Comparison of ENCODE assay signal across 1 cellular context in genomic region chr11:6269994-6270393, GRCh38.
A peak's percentile ranks its signal among the peaks of the same experiment; 100 is the strongest.
TF ChIP-seq lines count a peak whose summit lies in the region.

No MANE protein-coding gene starts in this region.

TF ChIP-seq in K562, 482 proteins besides CTCF, POLR2A, EP300 and RAD21 (continued from another document and continues in another):
- TF ChIP-seq RERE (CRISPR knock-in tag; IDR thresholded peaks at IDR 0.05; ENCODE audit: borderline replicate concordance) (no peak), EWSR1 (IDR thresholded peaks at IDR 0.05; ENCODE audit: borderline replicate concordance, low read depth, partially characterized antibody) (no peak), HDAC1 (IDR thresholded peaks at IDR 0.05) (no peak; a peak in 1 of 4 replicates), SMAD4 (CRISPR knock-in tag; conservative IDR thresholded peaks at IDR 0.05) (no peak), ZNF717 (CRISPR knock-in tag; IDR thresholded peaks at IDR 0.05) (no peak), XRCC4 (IDR thresholded peaks at IDR 0.05; ENCODE audit: extremely low read depth, insufficient read depth, insufficient read length) (no peak), HNRNPLL (IDR thresholded peaks at IDR 0.05; ENCODE audit: low read depth, low read length, poor library complexity, severe bottlenecking) (no peak), CAMTA2 (CRISPR knock-in tag; conservative IDR thresholded peaks at IDR 0.05) (no peak), POLR2H (tag; IDR thresholded peaks at IDR 0.05; ENCODE audit: low read depth) (no peak), ZZZ3 (IDR thresholded peaks at IDR 0.05) (no peak), TSHZ1 (CRISPR knock-in tag; IDR thresholded peaks at IDR 0.05) (no peak), SMAD1 (IDR thresholded peaks at IDR 0.05; ENCODE audit: low read depth, low read length, partially characterized antibody) (no peak), SRF (CRISPR knock-in tag; IDR thresholded peaks at IDR 0.05) (no peak), NFE2 (IDR thresholded peaks at IDR 0.05; ENCODE audit: low read depth) (no peak), RBM25 (IDR thresholded peaks at IDR 0.05; ENCODE audit: low read depth, low read length, severe bottlenecking) (no peak), MYBL2 (IDR thresholded peaks at IDR 0.05; ENCODE audit: low read depth) (no peak), MYBL2 (CRISPR knock-in tag; IDR thresholded peaks at IDR 0.05; ENCODE audit: borderline replicate concordance) (no peak), HCFC1 (IDR thresholded peaks at IDR 0.05; ENCODE audit: low read depth, low read length) (no peak), MBD1 (CRISPR knock-in tag; IDR thresholded peaks at IDR 0.05) (no peak), L3MBTL2 (IDR thresholded peaks at IDR 0.05) (peak; percentile 92), CEBPZ (IDR thresholded peaks at IDR 0.05; ENCODE audit: borderline replicate concordance, low read depth, low read length) (no peak), CEBPB (tag; IDR thresholded peaks at IDR 0.05) (no peak), FOXP1 (CRISPR knock-in tag; IDR thresholded peaks at IDR 0.05) (no peak), ZNF436 (CRISPR knock-in tag; IDR thresholded peaks at IDR 0.05) (no peak), PURB (CRISPR knock-in tag; IDR thresholded peaks at IDR 0.05; ENCODE audit: low read depth) (no peak), MBD2 (IDR thresholded peaks at IDR 0.05; ENCODE audit: borderline replicate concordance, low read depth) (no peak), HBP1 (CRISPR knock-in tag; IDR thresholded peaks at IDR 0.05) (no peak), PHF8 (IDR thresholded peaks at IDR 0.05; ENCODE audit: borderline replicate concordance, low read length) (no peak), ZBTB33 (CRISPR knock-in tag; IDR thresholded peaks at IDR 0.05) (peak; percentile 91), ZFP36 (IDR thresholded peaks at IDR 0.05; ENCODE audit: low read depth, low read length, partially characterized antibody) (no peak)
- TF ChIP-seq, protein P1, sequence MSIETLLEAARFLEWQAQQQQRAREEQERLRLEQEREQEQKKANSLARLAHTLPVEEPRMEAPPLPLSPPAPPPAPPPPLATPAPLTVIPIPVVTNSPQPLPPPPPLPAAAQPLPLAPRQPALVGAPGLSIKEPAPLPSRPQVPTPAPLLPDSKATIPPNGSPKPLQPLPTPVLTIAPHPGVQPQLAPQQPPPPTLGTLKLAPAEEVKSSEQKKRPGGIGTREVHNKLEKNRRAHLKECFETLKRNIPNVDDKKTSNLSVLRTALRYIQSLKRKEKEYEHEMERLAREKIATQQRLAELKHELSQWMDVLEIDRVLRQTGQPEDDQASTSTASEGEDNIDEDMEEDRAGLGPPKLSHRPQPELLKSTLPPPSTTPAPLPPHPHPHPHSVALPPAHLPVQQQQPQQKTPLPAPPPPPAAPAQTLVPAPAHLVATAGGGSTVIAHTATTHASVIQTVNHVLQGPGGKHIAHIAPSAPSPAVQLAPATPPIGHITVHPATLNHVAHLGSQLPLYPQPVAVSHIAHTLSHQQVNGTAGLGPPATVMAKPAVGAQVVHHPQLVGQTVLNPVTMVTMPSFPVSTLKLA (conservative IDR thresholded peaks at IDR 0.05), result peak; percentile 39 to 75; a peak in 3 of 4 replicates
- TF ChIP-seq, protein P2, sequence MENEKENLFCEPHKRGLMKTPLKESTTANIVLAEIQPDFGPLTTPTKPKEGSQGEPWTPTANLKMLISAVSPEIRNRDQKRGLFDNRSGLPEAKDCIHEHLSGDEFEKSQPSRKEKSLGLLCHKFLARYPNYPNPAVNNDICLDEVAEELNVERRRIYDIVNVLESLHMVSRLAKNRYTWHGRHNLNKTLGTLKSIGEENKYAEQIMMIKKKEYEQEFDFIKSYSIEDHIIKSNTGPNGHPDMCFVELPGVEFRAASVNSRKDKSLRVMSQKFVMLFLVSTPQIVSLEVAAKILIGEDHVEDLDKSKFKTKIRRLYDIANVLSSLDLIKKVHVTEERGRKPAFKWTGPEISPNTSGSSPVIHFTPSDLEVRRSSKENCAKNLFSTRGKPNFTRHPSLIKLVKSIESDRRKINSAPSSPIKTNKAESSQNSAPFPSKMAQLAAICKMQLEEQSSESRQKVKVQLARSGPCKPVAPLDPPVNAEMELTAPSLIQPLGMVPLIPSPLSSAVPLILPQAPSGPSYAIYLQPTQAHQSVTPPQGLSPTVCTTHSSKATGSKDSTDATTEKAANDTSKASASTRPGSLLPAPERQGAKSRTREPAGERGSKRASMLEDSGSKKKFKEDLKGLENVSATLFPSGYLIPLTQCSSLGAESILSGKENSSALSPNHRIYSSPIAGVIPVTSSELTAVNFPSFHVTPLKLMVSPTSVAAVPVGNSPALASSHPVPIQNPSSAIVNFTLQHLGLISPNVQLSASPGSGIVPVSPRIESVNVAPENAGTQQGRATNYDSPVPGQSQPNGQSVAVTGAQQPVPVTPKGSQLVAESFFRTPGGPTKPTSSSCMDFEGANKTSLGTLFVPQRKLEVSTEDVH (IDR thresholded peaks at IDR 0.05; ENCODE audit: low read depth, partially characterized antibody), result no peak
- TF ChIP-seq, protein P3, sequence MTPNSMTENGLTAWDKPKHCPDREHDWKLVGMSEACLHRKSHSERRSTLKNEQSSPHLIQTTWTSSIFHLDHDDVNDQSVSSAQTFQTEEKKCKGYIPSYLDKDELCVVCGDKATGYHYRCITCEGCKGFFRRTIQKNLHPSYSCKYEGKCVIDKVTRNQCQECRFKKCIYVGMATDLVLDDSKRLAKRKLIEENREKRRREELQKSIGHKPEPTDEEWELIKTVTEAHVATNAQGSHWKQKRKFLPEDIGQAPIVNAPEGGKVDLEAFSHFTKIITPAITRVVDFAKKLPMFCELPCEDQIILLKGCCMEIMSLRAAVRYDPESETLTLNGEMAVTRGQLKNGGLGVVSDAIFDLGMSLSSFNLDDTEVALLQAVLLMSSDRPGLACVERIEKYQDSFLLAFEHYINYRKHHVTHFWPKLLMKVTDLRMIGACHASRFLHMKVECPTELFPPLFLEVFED (CRISPR knock-in tag; conservative IDR thresholded peaks at IDR 0.05), result no peak
